In genomic region chr12:11746024-11746771, GRCh38 we compare ENCODE assay signal across 1 cellular context.
TF ChIP-seq lines count a peak whose summit lies in the region.

No MANE protein-coding gene starts in this region.

TF ChIP-seq in GM12878, 131 proteins besides CTCF, POLR2A, EP300 and RAD21 (continued from another document):
- no peak; the same call in 1 of the 2 replicates for TF ChIP-seq POLR2AphosphoS2 (IDR thresholded peaks at IDR 0.05; ENCODE audit: low read depth, low read length)
- peak; percentile 64; the same call in 1 of the 2 replicates for TF ChIP-seq TBL1XR1 (IDR thresholded peaks at IDR 0.05; ENCODE audit: low read depth, low read length)
- no peak for TF ChIP-seq SIX5 (IDR thresholded peaks at IDR 0.05; ENCODE audit: low read depth, low read length, severe bottlenecking)
- no peak for TF ChIP-seq KDM1A (IDR thresholded peaks at IDR 0.05; ENCODE audit: borderline replicate concordance)
- TF ChIP-seq TCF12 (IDR thresholded peaks at IDR 0.05; ENCODE audit: low read depth, low read length) = peak; percentile 75; the same call in 1 of the 2 replicates
- TF ChIP-seq BCL11A (IDR thresholded peaks at IDR 0.05; ENCODE audit: low read depth, low read length) = peak; percentile 95
- peak; percentile 96 for TF ChIP-seq SKIL (IDR thresholded peaks at IDR 0.05; ENCODE audit: low read depth, poor library complexity, severe bottlenecking)
- TF ChIP-seq EED (IDR thresholded peaks at IDR 0.05; ENCODE audit: low read depth) = peak; percentile 96
- no peak for TF ChIP-seq SIN3A (IDR thresholded peaks at IDR 0.05; ENCODE audit: low read depth, low read length)
- peak; percentile 70; the same call in 1 of the 2 replicates for TF ChIP-seq CHD2 (IDR thresholded peaks at IDR 0.05; ENCODE audit: borderline replicate concordance, low read depth, low read length)
- TF ChIP-seq ZBTB11 (CRISPR knock-in tag; IDR thresholded peaks at IDR 0.05) = no peak
- TF ChIP-seq CHD1 (IDR thresholded peaks at IDR 0.05; ENCODE audit: low read depth, low read length) = no peak
- TF ChIP-seq POU2F2 (IDR thresholded peaks at IDR 0.05; ENCODE audit: borderline replicate concordance, low read depth, low read length) = peak; percentile 77; the same call in 1 of the 3 replicates
- no peak for TF ChIP-seq GABPA (IDR thresholded peaks at IDR 0.05; ENCODE audit: low read depth)
- no peak for TF ChIP-seq ZNF217 (IDR thresholded peaks at IDR 0.05)
- TF ChIP-seq NR2F1 (conservative IDR thresholded peaks at IDR 0.05) = peak; percentile 75; the same call in 1 of the 2 replicates
- no peak for TF ChIP-seq TAF1 (IDR thresholded peaks at IDR 0.05; ENCODE audit: borderline replicate concordance, low read depth, low read length)
- TF ChIP-seq ZSCAN29 (IDR thresholded peaks at IDR 0.05) = peak; percentile 80; the same call in 1 of the 2 replicates
- peak; percentile 75 for TF ChIP-seq CUX1 (IDR thresholded peaks at IDR 0.05; ENCODE audit: insufficient replicate concordance, low read depth, low read length)
- TF ChIP-seq USF1 (IDR thresholded peaks at IDR 0.05; ENCODE audit: borderline replicate concordance, extremely low read length, insufficient read depth, low read depth, low read length) = no peak
- no peak for TF ChIP-seq CBX3 (IDR thresholded peaks at IDR 0.05; ENCODE audit: borderline replicate concordance, low read depth)
- TF ChIP-seq MYB (IDR thresholded peaks at IDR 0.05; ENCODE audit: borderline replicate concordance, low read depth, low read length) = no peak
- TF ChIP-seq MYC (IDR thresholded peaks at IDR 0.05; ENCODE audit: insufficient read depth, insufficient read length, insufficient replicate concordance, low read length, severe bottlenecking) = no peak
- no peak for TF ChIP-seq NR2C2 (IDR thresholded peaks at IDR 0.05; ENCODE audit: borderline replicate concordance, control insufficient read depth, insufficient read length, low read depth)
- TF ChIP-seq EGR1 (IDR thresholded peaks at IDR 0.05; ENCODE audit: borderline replicate concordance in 1 of 2, low read depth in 2 of 2, low read length in 2 of 2) = no peak
- no peak for TF ChIP-seq ZNF384 (IDR thresholded peaks at IDR 0.05; ENCODE audit: borderline replicate concordance, low read depth, low read length)
- TF ChIP-seq RELB (IDR thresholded peaks at IDR 0.05; ENCODE audit: low read depth) = peak; percentile 97
- TF ChIP-seq YY1 (IDR thresholded peaks at IDR 0.05; ENCODE audit: low read depth, low read length) = 0 out of 2 replicates have a peak, but pooled peaks have one; percentile 18
- peak; percentile 47; the same call in 1 of the 2 replicates for TF ChIP-seq PRDM15 (CRISPR knock-in tag; IDR thresholded peaks at IDR 0.05)
- peak; percentile 37; the same call in 1 of the 2 replicates for TF ChIP-seq ZNF207 (IDR thresholded peaks at IDR 0.05; ENCODE audit: borderline replicate concordance)
- TF ChIP-seq ATF2 (IDR thresholded peaks at IDR 0.05; ENCODE audit: low read length) = peak; percentile 98
- no peak for TF ChIP-seq FOS (IDR thresholded peaks at IDR 0.05; ENCODE audit: borderline replicate concordance, extremely low read depth, insufficient read length)
- TF ChIP-seq MTA3 (IDR thresholded peaks at IDR 0.05; ENCODE audit: borderline replicate concordance, low read length) = peak; percentile 95; the same call in 1 of the 2 replicates
- peak; percentile 97 for TF ChIP-seq NFIC (IDR thresholded peaks at IDR 0.05; ENCODE audit: low read depth, low read length)
- TF ChIP-seq SMARCA5 (IDR thresholded peaks at IDR 0.05) = peak; percentile 81
- TF ChIP-seq RBBP5 (conservative IDR thresholded peaks at IDR 0.05) = no peak
